In the genomic region with DNA sequence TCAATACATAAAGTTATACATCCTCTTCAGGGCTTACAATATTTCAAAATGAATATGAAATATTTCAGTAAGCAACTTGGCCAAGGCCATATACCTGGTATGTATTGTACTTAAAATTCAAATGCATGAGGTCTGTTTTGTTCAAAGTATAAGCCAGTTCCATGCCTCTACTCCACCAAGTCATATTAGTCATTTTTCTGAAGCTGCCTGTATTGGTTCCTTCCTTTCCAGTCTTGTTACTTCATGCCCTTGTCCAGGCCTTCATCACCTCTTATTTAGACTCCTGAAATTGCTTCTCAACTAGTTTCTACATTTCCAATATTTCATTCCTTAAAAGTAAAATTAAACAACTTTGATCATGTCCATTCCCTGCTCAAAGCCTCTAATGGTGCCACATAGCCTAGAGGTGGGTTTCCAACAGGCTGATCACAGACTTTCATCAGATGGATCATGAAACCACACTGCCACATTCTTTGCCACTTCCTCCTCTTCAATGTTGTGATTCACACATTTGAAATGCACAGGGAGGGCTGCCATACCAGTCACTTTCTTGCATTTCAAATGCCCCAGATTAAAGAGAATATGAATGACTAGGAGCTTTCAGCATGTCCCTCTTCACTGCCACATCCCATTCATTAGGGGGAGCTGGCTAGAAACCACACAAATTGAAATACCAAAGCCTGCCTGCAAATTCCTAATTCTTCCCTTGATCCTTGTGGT, we compare ENCODE assay signal across 13 cellular contexts.
DNase-seq lines count a peak whose midpoint lies in the region; ATAC-seq and TF ChIP-seq lines count a peak whose summit lies in the region.
"Had no signal": no experiment of that assay in that cellular context is flagged by ENCODE, and none has a peak within 500 bp of the region (broad histone marks: within the 10 kb centered on the region; RNA-seq: fewer than 3 reads in every experiment).

No MANE protein-coding gene starts in this region.

- H3K23ac ChIP-seq in mesendoderm (ENCODE audit: low read length) = no peak overlapping the region

- H3K4me2 ChIP-seq in mesendoderm (ENCODE audit: low read length) = no peak overlapping the region

- H2BK120ac ChIP-seq in mesendoderm (ENCODE audit: low read depth, low read length) = no peak overlapping the region

- DNase-seq in GM04504 (ENCODE audit: low read depth) = peak; percentile 34
- DNase-seq in NT2/D1 (ENCODE audit: low read depth, low spot score) = peak; percentile 52
- no peak for DNase-seq in chondrocyte (ENCODE audit: low spot score)
- peak; percentile 92 for DNase-seq in mesendoderm
- no peak for DNase-seq in NCI-H526 (lab: John Stamatoyannopoulos, UW)
- DNase-seq in NCI-H510A treated with DMSO at 0.1 percent for 48 hours (lab: John Stamatoyannopoulos, UW) = no peak
- DNase-seq: CD8-positive, alpha-beta memory T cell; cortex of kidney; stimulated activated CD4-positive, alpha-beta T cell treated with anti-CD3 and anti-CD28 coated beads, Interleukin-4, amount 100 ng/mL, for 4 hours had no signal

- H3K4me1 ChIP-seq in NT2/D1 (ENCODE audit: insufficient read depth, insufficient read length) (no peaks in the 10 kb centered on the region), mesendoderm (ENCODE audit: control insufficient read depth, low read depth, low read length) (no peaks in the 10 kb centered on the region)

- H3K9me3 ChIP-seq in NT2/D1 (ENCODE audit: insufficient read depth, low read length) = peaks cover 17% of the 10 kb centered on the region; the same call in 1 of the 2 replicates
- H3K9me3 ChIP-seq: neutrophil had no signal

- no peaks in the 10 kb centered on the region for H3K27me3 ChIP-seq in NT2/D1 (ENCODE audit: insufficient read depth, insufficient read length)
- H3K27me3 ChIP-seq in mesendoderm (ENCODE audit: insufficient read depth, low read length, poor library complexity) = no peaks in the 10 kb centered on the region
- H3K27me3 ChIP-seq: neutrophil had no signal

- no peak overlapping the region for H2AK5ac ChIP-seq in mesendoderm (ENCODE audit: low read length)

- H3K4ac ChIP-seq in mesendoderm (ENCODE audit: low read depth, low read length) = no peak overlapping the region

- H3K36me3 Mint-ChIP-seq in chondrocyte (ENCODE audit: low read depth) = peaks cover 2% of the 10 kb centered on the region
- H3K36me3 Mint-ChIP-seq in stimulated activated memory B cell treated with anti-CD40 and anti-IgM and Interleukin-4, amounts not matched to agents 10 μg/mL and 1 μg/mL and 100 μg/mL, for 72 hours = no peaks in the 10 kb centered on the region
- H3K36me3 Mint-ChIP-seq: CD8-positive, alpha-beta memory T cell had no signal

- H3K56ac ChIP-seq in mesendoderm (ENCODE audit: low read length) = no peak overlapping the region

- H3K18ac ChIP-seq in mesendoderm (ENCODE audit: low read length) = no peak overlapping the region

- ATAC-seq in HG03520 (IDR thresholded peaks at IDR 0.05; ENCODE audit: unreplicated experiment) = no peak
- ATAC-seq in stimulated activated memory B cell treated with anti-CD40 and anti-IgM and Interleukin-4, amounts not matched to agents 10 μg/mL and 1 μg/mL and 100 μg/mL, for 72 hours = no peak

- no peaks in the 10 kb centered on the region for H3K79me2 ChIP-seq in mesendoderm (ENCODE audit: control insufficient read depth, insufficient read depth, low read length)

- H3K9ac ChIP-seq in NT2/D1 (ENCODE audit: insufficient read length, low read depth) (no peak overlapping the region), mesendoderm (ENCODE audit: low read length) (no peak overlapping the region)

- no peak overlapping the region for H2BK5ac ChIP-seq in mesendoderm (ENCODE audit: low read length)

- H3K36me3 ChIP-seq in NT2/D1 (ENCODE audit: insufficient read depth, insufficient read length, low read length) (no peaks in the 10 kb centered on the region), mesendoderm (ENCODE audit: control insufficient read depth, insufficient read depth, low read length) (no peaks in the 10 kb centered on the region)
- H3K36me3 ChIP-seq: neutrophil had no signal

- H4K8ac ChIP-seq in mesendoderm (ENCODE audit: low read depth, low read length) = no peak overlapping the region

- no peak overlapping the region for H3K4me3 Mint-ChIP-seq in chondrocyte (ENCODE audit: unreplicated experiment)
- H3K4me3 Mint-ChIP-seq in stimulated activated memory B cell treated with anti-CD40 and anti-IgM and Interleukin-4, amounts not matched to agents 10 μg/mL and 1 μg/mL and 100 μg/mL, for 72 hours = no peak overlapping the region
- H3K4me3 Mint-ChIP-seq: CD8-positive, alpha-beta memory T cell had no signal

- H3K27ac Mint-ChIP-seq in chondrocyte (ENCODE audit: unreplicated experiment) = peak overlapping the region; percentile 76
- H3K27ac Mint-ChIP-seq in stimulated activated memory B cell treated with anti-CD40 and anti-IgM and Interleukin-4, amounts not matched to agents 10 μg/mL and 1 μg/mL and 100 μg/mL, for 72 hours = no peak overlapping the region
- H3K27ac Mint-ChIP-seq: activated T-helper 2 cell treated with anti-CD3 and anti-CD28 coated beads, Interferon-gamma antibody, Interleukin-2, Interleukin-4, amounts not matched to agents 10 μg/mL and 5 μg/mL and 100 μg/mL, durations not matched to agents 14 hours and 24 hours and 36 hours; CD8-positive, alpha-beta memory T cell had no signal

- no peaks in the 10 kb centered on the region for H3K79me1 ChIP-seq in mesendoderm (ENCODE audit: low read length)

- no peaks in the 10 kb centered on the region for H3K27me3 Mint-ChIP-seq in chondrocyte (ENCODE audit: low read depth)
- H3K27me3 Mint-ChIP-seq in stimulated activated memory B cell treated with anti-CD40 and anti-IgM and Interleukin-4, amounts not matched to agents 10 μg/mL and 1 μg/mL and 100 μg/mL, for 72 hours = no peaks in the 10 kb centered on the region
- H3K27me3 Mint-ChIP-seq: CD8-positive, alpha-beta memory T cell had no signal

- H3K4me1 Mint-ChIP-seq in chondrocyte (ENCODE audit: low read depth) = peaks cover 28% of the 10 kb centered on the region
- H3K4me1 Mint-ChIP-seq in stimulated activated memory B cell treated with anti-CD40 and anti-IgM and Interleukin-4, amounts not matched to agents 10 μg/mL and 1 μg/mL and 100 μg/mL, for 72 hours = no peaks in the 10 kb centered on the region
- H3K4me1 Mint-ChIP-seq: CD8-positive, alpha-beta memory T cell had no signal

- no peak overlapping the region for H4K5ac ChIP-seq in mesendoderm (ENCODE audit: low read length)

- peak; percentile 46 for TF ChIP-seq CTCF in chondrocyte (IDR thresholded peaks at IDR 0.05)

- H3K9me3 Mint-ChIP-seq in chondrocyte (ENCODE audit: low read depth) = peaks cover 3% of the 10 kb centered on the region
- peaks cover 12% of the 10 kb centered on the region for H3K9me3 Mint-ChIP-seq in stimulated activated memory B cell treated with anti-CD40 and anti-IgM and Interleukin-4, amounts not matched to agents 10 μg/mL and 1 μg/mL and 100 μg/mL, for 72 hours

- H3K27ac ChIP-seq in mesendoderm (ENCODE audit: low read depth, low read length) = no peak overlapping the region
- H3K27ac ChIP-seq: neutrophil had no signal

- H3K4me3 ChIP-seq in NT2/D1 (ENCODE audit: insufficient read length, low read depth) = no peak overlapping the region
- H3K4me3 ChIP-seq in mesendoderm (ENCODE audit: low read length) = no peak overlapping the region

- no peak overlapping the region for H2BK15ac ChIP-seq in mesendoderm (replicated peaks; ENCODE audit: low read depth)

Comparison
In these comparisons a context has a peak if more than half of its experiments do, and no peak if none do; other contexts are left out.
1. DNase-seq: peak in GM04504 (single experiment), NT2/D1 (single experiment) and mesendoderm (single experiment); none in chondrocyte (single experiment), NCI-H526 (0 of 2) and NCI-H510A treated with DMSO at 0.1 percent for 48 hours (single experiment).